In the genomic region with DNA sequence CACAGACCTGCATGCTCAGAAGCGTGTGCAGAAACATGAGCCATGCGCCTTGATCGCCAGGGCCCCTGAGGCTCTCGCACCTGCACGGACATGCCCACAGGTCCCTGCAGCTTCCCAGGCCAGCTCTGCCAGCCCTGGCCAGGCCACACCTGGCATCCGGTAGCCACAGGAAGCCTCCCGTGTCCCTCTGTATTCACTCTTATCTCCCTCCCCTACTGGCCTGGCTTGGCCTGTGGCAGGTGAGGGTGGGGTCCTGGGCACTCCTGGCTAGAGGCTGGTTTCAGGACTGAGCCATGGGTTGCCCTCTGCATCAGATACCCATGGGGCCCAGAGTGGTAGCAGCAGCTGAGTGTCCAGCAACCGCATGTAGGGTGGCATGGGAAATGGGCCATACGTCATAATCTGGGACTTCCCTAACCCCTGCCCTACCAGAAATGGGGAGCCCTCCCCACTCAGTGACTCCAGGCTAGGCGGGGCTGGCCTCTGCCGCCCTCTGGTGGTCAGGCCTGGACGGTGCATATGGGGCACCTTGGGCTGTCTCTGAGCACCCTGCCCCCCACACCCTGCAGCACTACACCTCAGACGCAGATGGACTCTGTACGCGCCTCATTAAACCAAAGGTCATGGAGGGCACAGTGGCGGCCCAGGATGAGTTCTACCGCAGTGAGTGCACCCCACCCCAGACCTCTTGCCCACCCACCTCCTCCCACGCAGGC, we compare ENCODE assay signal across 1 cellular context.
A peak's percentile ranks its signal among the peaks of the same experiment; 100 is the strongest.
TF ChIP-seq lines count a peak whose summit lies in the region.

No MANE protein-coding gene starts in this region.

TF ChIP-seq in GM12878, 131 proteins besides CTCF, POLR2A, EP300 and RAD21 (continues in another document):
- TF ChIP-seq CHD2 (IDR thresholded peaks at IDR 0.05; ENCODE audit: borderline replicate concordance, low read depth, low read length) = peak; percentile 92
- TF ChIP-seq, protein P1, sequence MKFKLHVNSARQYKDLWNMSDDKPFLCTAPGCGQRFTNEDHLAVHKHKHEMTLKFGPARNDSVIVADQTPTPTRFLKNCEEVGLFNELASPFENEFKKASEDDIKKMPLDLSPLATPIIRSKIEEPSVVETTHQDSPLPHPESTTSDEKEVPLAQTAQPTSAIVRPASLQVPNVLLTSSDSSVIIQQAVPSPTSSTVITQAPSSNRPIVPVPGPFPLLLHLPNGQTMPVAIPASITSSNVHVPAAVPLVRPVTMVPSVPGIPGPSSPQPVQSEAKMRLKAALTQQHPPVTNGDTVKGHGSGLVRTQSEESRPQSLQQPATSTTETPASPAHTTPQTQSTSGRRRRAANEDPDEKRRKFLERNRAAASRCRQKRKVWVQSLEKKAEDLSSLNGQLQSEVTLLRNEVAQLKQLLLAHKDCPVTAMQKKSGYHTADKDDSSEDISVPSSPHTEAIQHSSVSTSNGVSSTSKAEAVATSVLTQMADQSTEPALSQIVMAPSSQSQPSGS (IDR thresholded peaks at IDR 0.05; ENCODE audit: low read length) = no peak
- TF ChIP-seq SRF (IDR thresholded peaks at IDR 0.05; ENCODE audit: low read depth in 2 of 2, low read length in 2 of 2) = 0 out of 4 replicates have a peak, but pooled peaks of 1 of the 2 experiments have one; percentile 35
- TF ChIP-seq MEF2B (IDR thresholded peaks at IDR 0.05; ENCODE audit: partially characterized antibody, poor library complexity, severe bottlenecking) = peak; percentile 64
- TF ChIP-seq RFX5 (IDR thresholded peaks at IDR 0.05; ENCODE audit: low read depth, low read length) = peak; percentile 37; the same call in 1 of the 2 replicates
- TF ChIP-seq, protein P2, sequence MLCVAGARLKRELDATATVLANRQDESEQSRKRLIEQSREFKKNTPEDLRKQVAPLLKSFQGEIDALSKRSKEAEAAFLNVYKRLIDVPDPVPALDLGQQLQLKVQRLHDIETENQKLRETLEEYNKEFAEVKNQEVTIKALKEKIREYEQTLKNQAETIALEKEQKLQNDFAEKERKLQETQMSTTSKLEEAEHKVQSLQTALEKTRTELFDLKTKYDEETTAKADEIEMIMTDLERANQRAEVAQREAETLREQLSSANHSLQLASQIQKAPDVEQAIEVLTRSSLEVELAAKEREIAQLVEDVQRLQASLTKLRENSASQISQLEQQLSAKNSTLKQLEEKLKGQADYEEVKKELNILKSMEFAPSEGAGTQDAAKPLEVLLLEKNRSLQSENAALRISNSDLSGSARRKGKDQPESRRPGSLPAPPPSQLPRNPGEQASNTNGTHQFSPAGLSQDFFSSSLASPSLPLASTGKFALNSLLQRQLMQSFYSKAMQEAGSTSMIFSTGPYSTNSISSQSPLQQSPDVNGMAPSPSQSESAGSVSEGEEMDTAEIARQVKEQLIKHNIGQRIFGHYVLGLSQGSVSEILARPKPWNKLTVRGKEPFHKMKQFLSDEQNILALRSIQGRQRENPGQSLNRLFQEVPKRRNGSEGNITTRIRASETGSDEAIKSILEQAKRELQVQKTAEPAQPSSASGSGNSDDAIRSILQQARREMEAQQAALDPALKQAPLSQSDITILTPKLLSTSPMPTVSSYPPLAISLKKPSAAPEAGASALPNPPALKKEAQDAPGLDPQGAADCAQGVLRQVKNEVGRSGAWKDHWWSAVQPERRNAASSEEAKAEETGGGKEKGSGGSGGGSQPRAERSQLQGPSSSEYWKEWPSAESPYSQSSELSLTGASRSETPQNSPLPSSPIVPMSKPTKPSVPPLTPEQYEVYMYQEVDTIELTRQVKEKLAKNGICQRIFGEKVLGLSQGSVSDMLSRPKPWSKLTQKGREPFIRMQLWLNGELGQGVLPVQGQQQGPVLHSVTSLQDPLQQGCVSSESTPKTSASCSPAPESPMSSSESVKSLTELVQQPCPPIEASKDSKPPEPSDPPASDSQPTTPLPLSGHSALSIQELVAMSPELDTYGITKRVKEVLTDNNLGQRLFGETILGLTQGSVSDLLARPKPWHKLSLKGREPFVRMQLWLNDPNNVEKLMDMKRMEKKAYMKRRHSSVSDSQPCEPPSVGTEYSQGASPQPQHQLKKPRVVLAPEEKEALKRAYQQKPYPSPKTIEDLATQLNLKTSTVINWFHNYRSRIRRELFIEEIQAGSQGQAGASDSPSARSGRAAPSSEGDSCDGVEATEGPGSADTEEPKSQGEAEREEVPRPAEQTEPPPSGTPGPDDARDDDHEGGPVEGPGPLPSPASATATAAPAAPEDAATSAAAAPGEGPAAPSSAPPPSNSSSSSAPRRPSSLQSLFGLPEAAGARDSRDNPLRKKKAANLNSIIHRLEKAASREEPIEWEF (IDR thresholded peaks at IDR 0.05; ENCODE audit: insufficient replicate concordance, low read depth, low read length) = no peak
- TF ChIP-seq ELK1 (IDR thresholded peaks at IDR 0.05; ENCODE audit: low read depth, low read length) = no peak
- TF ChIP-seq ZBED1 (IDR thresholded peaks at IDR 0.05; ENCODE audit: borderline replicate concordance) = peak; percentile 49; the same call in 1 of the 2 replicates
- TF ChIP-seq SMARCA5 (IDR thresholded peaks at IDR 0.05) = no peak; the same call in none of the 2 replicates
- TF ChIP-seq HSF1 (IDR thresholded peaks at IDR 0.05; ENCODE audit: low read depth, low read length) = no peak
- TF ChIP-seq TCF12 (IDR thresholded peaks at IDR 0.05; ENCODE audit: low read depth, low read length) = peak; percentile 73
- no peak for TF ChIP-seq CBX3 (IDR thresholded peaks at IDR 0.05; ENCODE audit: borderline replicate concordance, low read depth)
- no peak for TF ChIP-seq SREBF2 (IDR thresholded peaks at IDR 0.05; ENCODE audit: low read length)
- TF ChIP-seq STAT1 (conservative IDR thresholded peaks at IDR 0.05) = peak; percentile 81
- TF ChIP-seq RAD51 (IDR thresholded peaks at IDR 0.05) = no peak
- peak; percentile 68; the same call in 1 of the 2 replicates for TF ChIP-seq FOXM1 (IDR thresholded peaks at IDR 0.05; ENCODE audit: low read depth, low read length)
- peak; percentile 60 to 64; a peak in 2 of 4 replicates for TF ChIP-seq IKZF2 (IDR thresholded peaks at IDR 0.05)
- TF ChIP-seq ZNF24 (IDR thresholded peaks at IDR 0.05) = peak; percentile 77
- peak; percentile 82 for TF ChIP-seq YY1 (IDR thresholded peaks at IDR 0.05; ENCODE audit: low read depth, low read length)
- TF ChIP-seq ZNF622 (IDR thresholded peaks at IDR 0.05) = no peak
- TF ChIP-seq SMC3 (IDR thresholded peaks at IDR 0.05; ENCODE audit: borderline replicate concordance, low read length) = peak; percentile 98
- no peak for TF ChIP-seq CBX5 (IDR thresholded peaks at IDR 0.05; ENCODE audit: low read depth)
- no peak for TF ChIP-seq CEBPB (IDR thresholded peaks at IDR 0.05; ENCODE audit: borderline replicate concordance in 1 of 2, low read depth in 2 of 2, low read length in 2 of 2)
- TF ChIP-seq IRF3 (IDR thresholded peaks at IDR 0.05) = 0 out of 2 replicates have a peak, but pooled peaks have one; percentile 32
- TF ChIP-seq BCL11A (IDR thresholded peaks at IDR 0.05; ENCODE audit: low read depth, low read length) = no peak
- TF ChIP-seq, protein P3, sequence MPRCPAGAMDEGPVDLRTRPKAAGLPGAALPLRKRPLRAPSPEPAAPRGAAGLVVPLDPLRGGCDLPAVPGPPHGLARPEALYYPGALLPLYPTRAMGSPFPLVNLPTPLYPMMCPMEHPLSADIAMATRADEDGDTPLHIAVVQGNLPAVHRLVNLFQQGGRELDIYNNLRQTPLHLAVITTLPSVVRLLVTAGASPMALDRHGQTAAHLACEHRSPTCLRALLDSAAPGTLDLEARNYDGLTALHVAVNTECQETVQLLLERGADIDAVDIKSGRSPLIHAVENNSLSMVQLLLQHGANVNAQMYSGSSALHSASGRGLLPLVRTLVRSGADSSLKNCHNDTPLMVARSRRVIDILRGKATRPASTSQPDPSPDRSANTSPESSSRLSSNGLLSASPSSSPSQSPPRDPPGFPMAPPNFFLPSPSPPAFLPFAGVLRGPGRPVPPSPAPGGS (IDR thresholded peaks at IDR 0.05; ENCODE audit: borderline replicate concordance, insufficient read depth, low read depth, low read length, poor library complexity, severe bottlenecking) = no peak
- no peak for TF ChIP-seq SUZ12 (IDR thresholded peaks at IDR 0.05; ENCODE audit: unreplicated experiment)
- TF ChIP-seq MTA2 (IDR thresholded peaks at IDR 0.05; ENCODE audit: low read depth) = peak; percentile 55
- peak; percentile 38; the same call in 1 of the 2 replicates for TF ChIP-seq SPI1 (IDR thresholded peaks at IDR 0.05; ENCODE audit: borderline replicate concordance, insufficient read depth, low read depth, low read length)
- no peak for TF ChIP-seq PRDM15 (CRISPR knock-in tag; IDR thresholded peaks at IDR 0.05)
- no peak for TF ChIP-seq EGR1 (IDR thresholded peaks at IDR 0.05; ENCODE audit: borderline replicate concordance in 1 of 2, low read depth in 2 of 2, low read length in 2 of 2)
- TF ChIP-seq PAX5 (IDR thresholded peaks at IDR 0.05; ENCODE audit: borderline replicate concordance, low read depth, low read length) = 0 out of 2 replicates have a peak, but pooled peaks have one; percentile 11
- TF ChIP-seq FOXK2 (IDR thresholded peaks at IDR 0.05) = no peak
- TF ChIP-seq HDGF (IDR thresholded peaks at IDR 0.05) = peak; percentile 96
- TF ChIP-seq ZNF274 (IDR thresholded peaks at IDR 0.05; ENCODE audit: insufficient read depth, insufficient read length) = no peak
- TF ChIP-seq JUND (IDR thresholded peaks at IDR 0.05; ENCODE audit: low read depth, low read length) = no peak
- TF ChIP-seq CREM (IDR thresholded peaks at IDR 0.05; ENCODE audit: low read depth) = peak; percentile 90
- TF ChIP-seq, protein P4, sequence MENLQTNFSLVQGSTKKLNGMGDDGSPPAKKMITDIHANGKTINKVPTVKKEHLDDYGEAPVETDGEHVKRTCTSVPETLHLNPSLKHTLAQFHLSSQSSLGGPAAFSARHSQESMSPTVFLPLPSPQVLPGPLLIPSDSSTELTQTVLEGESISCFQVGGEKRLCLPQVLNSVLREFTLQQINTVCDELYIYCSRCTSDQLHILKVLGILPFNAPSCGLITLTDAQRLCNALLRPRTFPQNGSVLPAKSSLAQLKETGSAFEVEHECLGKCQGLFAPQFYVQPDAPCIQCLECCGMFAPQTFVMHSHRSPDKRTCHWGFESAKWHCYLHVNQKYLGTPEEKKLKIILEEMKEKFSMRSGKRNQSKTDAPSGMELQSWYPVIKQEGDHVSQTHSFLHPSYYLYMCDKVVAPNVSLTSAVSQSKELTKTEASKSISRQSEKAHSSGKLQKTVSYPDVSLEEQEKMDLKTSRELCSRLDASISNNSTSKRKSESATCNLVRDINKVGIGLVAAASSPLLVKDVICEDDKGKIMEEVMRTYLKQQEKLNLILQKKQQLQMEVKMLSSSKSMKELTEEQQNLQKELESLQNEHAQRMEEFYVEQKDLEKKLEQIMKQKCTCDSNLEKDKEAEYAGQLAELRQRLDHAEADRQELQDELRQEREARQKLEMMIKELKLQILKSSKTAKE (IDR thresholded peaks at IDR 0.05; ENCODE audit: low read depth, poor library complexity, severe bottlenecking) = no peak
- TF ChIP-seq SIX5 (IDR thresholded peaks at IDR 0.05; ENCODE audit: low read depth, low read length, severe bottlenecking) = no peak
- TF ChIP-seq BACH1 (IDR thresholded peaks at IDR 0.05; ENCODE audit: borderline replicate concordance) = peak; percentile 77
- TF ChIP-seq EZH2 (IDR thresholded peaks at IDR 0.05; ENCODE audit: borderline replicate concordance, control insufficient read depth, low read depth, low read length) = no peak
- peak; percentile 32 to 66; a peak in 2 of 4 replicates for TF ChIP-seq BHLHE40 (IDR thresholded peaks at IDR 0.05; ENCODE audit: borderline replicate concordance in 1 of 2, low read depth in 2 of 2, low read length in 1 of 2)
- peak; percentile 84 for TF ChIP-seq CREB1 (IDR thresholded peaks at IDR 0.05; ENCODE audit: low read depth)
